15 cellular contexts compared by ENCODE assay signal in genomic region chr6:28580484-28580883, GRCh38. TPM values are rescaled to one million over a fixed set of nuclear protein-coding genes. Genes with fewer than 3 reads are reported as not detected.
DNase-seq lines count a peak whose midpoint lies in the region; ATAC-seq and TF ChIP-seq lines count a peak whose summit lies in the region.
"Had no signal": no experiment of that assay in that cellular context is flagged by ENCODE, and none has a peak within 500 bp of the region (broad histone marks: within the 10 kb centered on the region; RNA-seq: fewer than 3 reads in every experiment).

No MANE protein-coding gene starts in this region.

- TF ChIP-seq CTCF in GM13977 (IDR thresholded peaks at IDR 0.05; ENCODE audit: extremely low read depth, insufficient read depth, missing control alignments) (peak; percentile 12), OCI-LY3 (IDR thresholded peaks at IDR 0.05; ENCODE audit: low read depth, low read length) (peak; percentile 40), epithelial cell of proximal tubule (conservative IDR thresholded peaks at IDR 0.05; ENCODE audit: low read depth, low read length) (peak; percentile 47)

- no peak overlapping the region for H3K27ac ChIP-seq in OCI-LY3 (ENCODE audit: low read length)

- H3K36me3 Mint-ChIP-seq in effector memory CD8-positive, alpha-beta T cell (ENCODE audit: insufficient read depth) = no peaks in the 10 kb centered on the region

- ATAC-seq in left colon = no peak
- no peak for ATAC-seq in effector memory CD8-positive, alpha-beta T cell (replicated peaks)
- ATAC-seq: sciatic nerve had no signal

- H3K27me3 ChIP-seq in OCI-LY3 (ENCODE audit: low read depth, low read length) = peaks cover 3% of the 10 kb centered on the region; the same call in 1 of the 2 replicates

- intact Hi-C loops in left colon (cut with DNase I, micrococcal nuclease) = no loop called here

- H2AFZ ChIP-seq in OCI-LY3 (ENCODE audit: low read depth, low read length) = no peak overlapping the region

- H3K27me3 Mint-ChIP-seq in effector memory CD8-positive, alpha-beta T cell = peaks cover 49 to 58% of the 10 kb centered on the region in 2 donors

- in situ Hi-C loops in ACHN (cut with HindIII; ENCODE audit: low pct_ligation_motif_present, low pct_unique_long_range_greater_than_20kb, low sequenced_read_pairs) = no loop called here
- in situ Hi-C loops in GM13977 (cut with MboI; ENCODE audit: low pct_unique_long_range_greater_than_20kb, low sequenced_read_pairs, unreplicated experiment) = no loop called here

- H3K9ac ChIP-seq in OCI-LY3 (ENCODE audit: low read length) = no peak overlapping the region

- no peak overlapping the region for H3K4me2 ChIP-seq in OCI-LY3 (ENCODE audit: low read length)

- DNase-seq in ACHN (peak; percentile 29), GM13977 (ENCODE audit: low spot score) (no peak), epithelial cell of proximal tubule (ENCODE audit: low read depth) (no peak), NCI-H82 treated with DMSO at 0.1 percent for 48 hours (lab: John Stamatoyannopoulos, UW; ENCODE audit: unreplicated experiment) (no peak), left colon (no peak), cerebellum (ENCODE audit: low spot score) (no peak)
- DNase-seq in effector memory CD8-positive, alpha-beta T cell = no peak
- DNase-seq: activated CD4-positive, alpha-beta T cell treated with anti-CD3 and anti-CD28 coated beads for 1 hour; effector memory CD4-positive, alpha-beta T cell; kidney; NCI-H1092 had no signal

- no peaks in the 10 kb centered on the region for H3K36me3 ChIP-seq in OCI-LY3 (replicated peaks; ENCODE audit: low read depth, low read length)

- H3K79me2 ChIP-seq in OCI-LY3 (ENCODE audit: low read length) = no peaks in the 10 kb centered on the region

- H3K4me3 ChIP-seq in OCI-LY3 (ENCODE audit: low read length) = no peak overlapping the region
- H3K4me3 ChIP-seq in epithelial cell of proximal tubule (ENCODE audit: low read depth, low read length) = no peak overlapping the region

- H3K27ac Mint-ChIP-seq in effector memory CD8-positive, alpha-beta T cell = no peak overlapping the region
- H3K27ac Mint-ChIP-seq: activated T-helper 1 cell treated with anti-CD3 and anti-CD28 coated beads, Interleukin-12 subunit alpha, Interleukin-12 subunit beta, Interleukin-2, Interleukin-4 antibody, amounts not matched to agents 30 ng/mL and 10 ng/mL and 1 ng/mL, durations not matched to agents 14 hours and 24 hours and 36 hours had no signal

- no peaks in the 10 kb centered on the region for H3K9me3 ChIP-seq in OCI-LY3 (ENCODE audit: insufficient read depth, low read length)

- H3K4me1 Mint-ChIP-seq in effector memory CD8-positive, alpha-beta T cell (ENCODE audit: low read depth in 2 of 2) = no peaks in the 10 kb centered on the region

- H4K20me1 ChIP-seq in OCI-LY3 (ENCODE audit: insufficient read depth, low read length) = no peaks in the 10 kb centered on the region

- H3K4me3 Mint-ChIP-seq in effector memory CD8-positive, alpha-beta T cell = no peak overlapping the region
- H3K4me3 Mint-ChIP-seq: activated T-helper 1 cell treated with anti-CD3 and anti-CD28 coated beads, Interleukin-12 subunit alpha, Interleukin-12 subunit beta, Interleukin-2, Interleukin-4 antibody, amounts not matched to agents 30 ng/mL and 10 ng/mL and 1 ng/mL, durations not matched to agents 14 hours and 24 hours and 36 hours had no signal

- peaks cover 11% of the 10 kb centered on the region for H3K4me1 ChIP-seq in OCI-LY3 (ENCODE audit: low read length)

- H3K9me3 Mint-ChIP-seq in effector memory CD8-positive, alpha-beta T cell = no peaks in the 10 kb centered on the region
- H3K9me3 Mint-ChIP-seq: activated T-helper 1 cell treated with anti-CD3 and anti-CD28 coated beads, Interleukin-12 subunit alpha, Interleukin-12 subunit beta, Interleukin-2, Interleukin-4 antibody, amounts not matched to agents 30 ng/mL and 10 ng/mL and 1 ng/mL, durations not matched to agents 14 hours and 24 hours and 36 hours had no signal

RNA-seq across cellular contexts. Expression of gene GPX5, which starts 54.8 kb away (rescaled TPM):
- not detected in 2 replicates for total RNA-seq in epithelial cell of proximal tubule
- total RNA-seq in left colon = not detected
- total RNA-seq in cerebellum = not detected
- total RNA-seq: activated T-helper 1 cell treated with anti-CD3 and anti-CD28 coated beads, Interleukin-12 subunit alpha, Interleukin-12 subunit beta, Interleukin-2, Interleukin-4 antibody, amounts not matched to agents 30 ng/mL and 10 ng/mL and 1 ng/mL, durations not matched to agents 14 hours and 24 hours and 36 hours; glomerular endothelial cell; kidney; sciatic nerve had no signal
